ENCODE assay signal across 1 cellular context in genomic region chr6:131950767-131951575, GRCh38.
TF ChIP-seq lines count a peak whose summit lies in the region.

Gene CCN2, minus strand, starts transcription at chr6:131951372. Its CDS starts 200 bp downstream, at chr6:131951172.

TF ChIP-seq in WTC11, 78 proteins besides CTCF, POLR2A, EP300 and RAD21 (continued from another document and continues in another):
- TF ChIP-seq ZNF425 (CRISPR knock-in tag; conservative IDR thresholded peaks at IDR 0.05) (no peak), ZNF317 (CRISPR knock-in tag; IDR thresholded peaks at IDR 0.05; ENCODE audit: borderline replicate concordance, low read depth) (no peak; the same call in 1 of the 2 replicates), ZNF138 (CRISPR knock-in tag; conservative IDR thresholded peaks at IDR 0.05) (no peak), NR2C2 (CRISPR knock-in tag; IDR thresholded peaks at IDR 0.05) (no peak), ZNF396 (CRISPR knock-in tag; IDR thresholded peaks at IDR 0.05; ENCODE audit: borderline replicate concordance) (no peak), JUN (CRISPR knock-in tag; IDR thresholded peaks at IDR 0.05) (0 out of 2 replicates have a peak, but pooled peaks have one; percentile 11), TP53 (CRISPR knock-in tag; IDR thresholded peaks at IDR 0.05) (0 out of 2 replicates have a peak, but pooled peaks have one; percentile 61), EMX1 (CRISPR knock-in tag; IDR thresholded peaks at IDR 0.05) (no peak), IRF2 (CRISPR knock-in tag; IDR thresholded peaks at IDR 0.05; ENCODE audit: borderline replicate concordance, low read depth) (no peak), MYBL2 (CRISPR knock-in tag; IDR thresholded peaks at IDR 0.05) (no peak), ATF3 (CRISPR knock-in tag; conservative IDR thresholded peaks at IDR 0.05) (no peak), IRF1 (CRISPR knock-in tag; IDR thresholded peaks at IDR 0.05) (no peak), SMAD4 (CRISPR knock-in tag; IDR thresholded peaks at IDR 0.05) (no peak), NR3C1 (CRISPR knock-in tag; conservative IDR thresholded peaks at IDR 0.05; ENCODE audit: low read depth) (peak; percentile 30; the same call in 1 of the 2 replicates), NFE2L1 (CRISPR knock-in tag; IDR thresholded peaks at IDR 0.05) (no peak; the same call in 1 of the 2 replicates), PRDM15 (CRISPR knock-in tag; IDR thresholded peaks at IDR 0.05) (no peak), ESRRA (CRISPR knock-in tag; IDR thresholded peaks at IDR 0.05; ENCODE audit: borderline replicate concordance) (no peak), FOXP1 (CRISPR knock-in tag; IDR thresholded peaks at IDR 0.05; ENCODE audit: borderline replicate concordance) (peak; percentile 76; the same call in 1 of the 2 replicates), OVOL2 (CRISPR knock-in tag; IDR thresholded peaks at IDR 0.05; ENCODE audit: borderline replicate concordance) (no peak), CREB1 (CRISPR knock-in tag; IDR thresholded peaks at IDR 0.05) (no peak), ZSCAN18 (CRISPR knock-in tag; IDR thresholded peaks at IDR 0.05) (no peak), NFATC4 (CRISPR knock-in tag; IDR thresholded peaks at IDR 0.05) (0 out of 2 replicates have a peak, but pooled peaks have one; percentile 5), NR1H2 (CRISPR knock-in tag; IDR thresholded peaks at IDR 0.05) (no peak), JAZF1 (CRISPR knock-in tag; IDR thresholded peaks at IDR 0.05) (no peak), ATF1 (CRISPR knock-in tag; IDR thresholded peaks at IDR 0.05) (no peak), MAX (CRISPR knock-in tag; IDR thresholded peaks at IDR 0.05) (no peak; the same call in 1 of the 2 replicates), ZNF512 (CRISPR knock-in tag; IDR thresholded peaks at IDR 0.05; ENCODE audit: borderline replicate concordance) (no peak), TEAD4 (CRISPR knock-in tag; IDR thresholded peaks at IDR 0.05) (peak; percentile 96), KAT7 (CRISPR knock-in tag; IDR thresholded peaks at IDR 0.05; ENCODE audit: borderline replicate concordance) (peak; percentile 40; the same call in 1 of the 2 replicates), ZMAT4 (CRISPR knock-in tag; IDR thresholded peaks at IDR 0.05) (0 out of 2 replicates have a peak, but pooled peaks have one; percentile 73), ZNF532 (CRISPR knock-in tag; IDR thresholded peaks at IDR 0.05; ENCODE audit: borderline replicate concordance) (no peak), GABPB1 (CRISPR knock-in tag; IDR thresholded peaks at IDR 0.05) (peak; percentile 75), ERG (CRISPR knock-in tag; IDR thresholded peaks at IDR 0.05) (no peak), E2F5 (CRISPR knock-in tag; IDR thresholded peaks at IDR 0.05) (peak; percentile 49; the same call in 1 of the 2 replicates), ZNF671 (CRISPR knock-in tag; IDR thresholded peaks at IDR 0.05) (0 out of 2 replicates have a peak, but pooled peaks have one; percentile 14), FOXP4 (CRISPR knock-in tag; IDR thresholded peaks at IDR 0.05) (peak; percentile 18), MLX (CRISPR knock-in tag; IDR thresholded peaks at IDR 0.05) (no peak)
